ENCODE assay signal across 12 cellular contexts in genomic region chr1:223393275-223394214, GRCh38. TPM values are rescaled to one million over a fixed set of nuclear protein-coding genes. Genes with fewer than 3 reads are reported as not detected.
DNase-seq lines count a peak whose midpoint lies in the region; ATAC-seq and TF ChIP-seq lines count a peak whose summit lies in the region.
"Had no signal": no experiment of that assay in that cellular context is flagged by ENCODE, and none has a peak within 500 bp of the region (broad histone marks: within the 10 kb centered on the region; RNA-seq: fewer than 3 reads in every experiment).

Gene CCDC185 (plus strand): TSS chr1:223393415. CDS start chr1:223393476, 61 bp downstream.

- H3K27me3 Mint-ChIP-seq in activated CD4-positive, alpha-beta T cell treated with anti-CD3 and anti-CD28 coated beads for 36 hours, result peaks cover 25% of the 10 kb centered on the region

- TF ChIP-seq POLR2A in breast epithelium (IDR thresholded peaks at IDR 0.05), result no peak

- H3K9me3 ChIP-seq in breast epithelium, result peaks cover 3 to 4% of the 10 kb centered on the region in 2 donors
- no peaks in the 10 kb centered on the region for H3K9me3 ChIP-seq in tibial artery

- H3K36me3 ChIP-seq in breast epithelium, result no peaks in the 10 kb centered on the region
- H3K36me3 ChIP-seq in tibial artery, result no peaks in the 10 kb centered on the region

- H3K4me1 ChIP-seq in breast epithelium (no peaks in the 10 kb centered on the region), tibial artery (peaks cover 0 to 10% (median 8%) of the 10 kb centered on the region in 4 donors)

- no peak within 1 kb of the TSS for H3K27ac Mint-ChIP-seq in activated CD4-positive, alpha-beta T cell treated with anti-CD3 and anti-CD28 coated beads for 36 hours
- no peak within 1 kb of the TSS for H3K27ac Mint-ChIP-seq in activated naive CD4-positive, alpha-beta T cell treated with anti-CD3 and anti-CD28 coated beads, Interleukin-2, amount 50 U/mL, for 72 hours
- H3K27ac Mint-ChIP-seq: CD14-positive monocyte, mesothelial cell of epicardium had no signal

- no peak within 1 kb of the TSS for H3K27ac ChIP-seq in breast epithelium
- H3K27ac ChIP-seq in tibial artery, result no peak within 1 kb of the TSS
- H3K27ac ChIP-seq: KMS-11 had no signal

- CTCF ChIA-PET in activated CD4-positive, alpha-beta T cell treated with anti-CD3 and anti-CD28 coated beads for 36 hours (lab: Charles Lee), result no interaction called here

- peak; percentile 11 for DNase-seq in activated CD4-positive, alpha-beta T cell treated with anti-CD3 and anti-CD28 coated beads for 36 hours
- DNase-seq in activated CD4-positive, alpha-beta T cell treated with anti-CD3 and anti-CD28 coated beads for 4 hours, result no peak
- DNase-seq in breast epithelium (ENCODE audit: low spot score in 2 of 2) (no peak), left kidney (ENCODE audit: low read depth, low spot score) (peak; percentile 50), tibial artery (no peak), T-helper 2 cell (no peak)
- no peak for DNase-seq in activated naive CD4-positive, alpha-beta T cell treated with anti-CD3 and anti-CD28 coated beads, Interleukin-2, amount 50 U/mL, for 72 hours (ENCODE audit: low spot score in 2 of 2)

- POLR2A ChIA-PET in activated CD4-positive, alpha-beta T cell treated with anti-CD3 and anti-CD28 coated beads for 36 hours (lab: Charles Lee), result no interaction called here

- H3K4me3 Mint-ChIP-seq in activated CD4-positive, alpha-beta T cell treated with anti-CD3 and anti-CD28 coated beads for 36 hours, result no peak within 1 kb of the TSS
- H3K4me3 Mint-ChIP-seq: mesothelial cell of epicardium had no signal

- H3K36me3 Mint-ChIP-seq in activated CD4-positive, alpha-beta T cell treated with anti-CD3 and anti-CD28 coated beads for 36 hours (ENCODE audit: low read depth), result no peaks in the 10 kb centered on the region
- peaks cover 0 to 9% of the 10 kb centered on the region in 2 donors for H3K36me3 Mint-ChIP-seq in activated naive CD4-positive, alpha-beta T cell treated with anti-CD3 and anti-CD28 coated beads, Interleukin-2, amount 50 U/mL, for 72 hours
- H3K36me3 Mint-ChIP-seq: CD14-positive monocyte, mesothelial cell of epicardium had no signal

- H3K4me1 Mint-ChIP-seq in activated CD4-positive, alpha-beta T cell treated with anti-CD3 and anti-CD28 coated beads for 36 hours, result peaks cover 2% of the 10 kb centered on the region
- H3K4me1 Mint-ChIP-seq: CD14-positive monocyte, mesothelial cell of epicardium had no signal

- no peak for TF ChIP-seq CTCF in breast epithelium (IDR thresholded peaks at IDR 0.05)
- no peak for TF ChIP-seq CTCF in tibial artery (IDR thresholded peaks at IDR 0.05)

- H3K27me3 ChIP-seq in breast epithelium (no peaks in the 10 kb centered on the region), tibial artery (peaks cover 0 to 45% of the 10 kb centered on the region in 2 donors)

- peak; percentile 23 for ATAC-seq in activated CD4-positive, alpha-beta T cell treated with anti-CD3 and anti-CD28 coated beads for 36 hours
- no peak for ATAC-seq in GM18511 (IDR thresholded peaks at IDR 0.05; ENCODE audit: unreplicated experiment)
- ATAC-seq in activated naive CD4-positive, alpha-beta T cell treated with anti-CD3 and anti-CD28 coated beads, Interleukin-2, amount 50 U/mL, for 72 hours, result no peak

- peak within 1 kb of the TSS; percentile 12 to 70 (median 46) for H3K4me3 ChIP-seq in breast epithelium
- peak within 1 kb of the TSS; percentile 12 to 43 for H3K4me3 ChIP-seq in tibial artery

- no peaks in the 10 kb centered on the region for H3K9me3 Mint-ChIP-seq in activated CD4-positive, alpha-beta T cell treated with anti-CD3 and anti-CD28 coated beads for 36 hours (ENCODE audit: low read depth)
- no peaks in the 10 kb centered on the region for H3K9me3 Mint-ChIP-seq in activated naive CD4-positive, alpha-beta T cell treated with anti-CD3 and anti-CD28 coated beads, Interleukin-2, amount 50 U/mL, for 72 hours

- intact Hi-C loops in activated CD4-positive, alpha-beta T cell treated with anti-CD3 and anti-CD28 coated beads for 36 hours (cut with DNase I, micrococcal nuclease), result no loop called here
- intact Hi-C loops in breast epithelium (cut with DNase I; ENCODE audit: low total_unique reads), result no loop called here
- intact Hi-C loops in tibial artery (cut with DNase I; ENCODE audit: low total_unique reads), result no loop called here

RNA-seq across cellular contexts. Expression of gene CCDC185, which starts in this region (rescaled TPM):
- total RNA-seq in activated CD4-positive, alpha-beta T cell treated with anti-CD3 and anti-CD28 coated beads for 36 hours, result not detected
- total RNA-seq in breast epithelium, result not detected
- total RNA-seq in activated naive CD4-positive, alpha-beta T cell treated with anti-CD3 and anti-CD28 coated beads, Interleukin-2, amount 50 U/mL, for 72 hours, result not detected
- total RNA-seq: dermis microvascular lymphatic vessel endothelial cell, mesothelial cell of epicardium had no signal

Comparison
In these comparisons a context has a peak if more than half of its experiments do, and no peak if none do; other contexts are left out.
1. Peak in DNase-seq and ATAC-seq in activated CD4-positive, alpha-beta T cell treated with anti-CD3 and anti-CD28 coated beads for 36 hours; RNA of the gene not detected or under 1 TPM.